In genomic region chr4:48173055-48173991, GRCh38 we compare ENCODE assay signal across 10 cellular contexts. TPM values are rescaled to one million over a fixed set of nuclear protein-coding genes. Genes with fewer than 3 reads are reported as not detected.
DNase-seq lines count a peak whose midpoint lies in the region; ATAC-seq, FAIRE-seq and TF ChIP-seq lines count a peak whose summit lies in the region.
"Had no signal": no experiment of that assay in that cellular context is flagged by ENCODE, and none has a peak within 500 bp of the region (broad histone marks: within the 10 kb centered on the region; RNA-seq: fewer than 3 reads in every experiment).

No MANE protein-coding gene starts in this region.

- peak overlapping the region; percentile 10 for H3K27ac Mint-ChIP-seq in activated T-cell treated with anti-CD3 and anti-CD28 coated beads, Interleukin-2, amount 50 U/mL, for 24 hours

- intact Hi-C loops in left ventricle myocardium superior (cut with micrococcal nuclease) (no loop called here), vagina (cut with DNase I) (no loop called here)

- no peaks in the 10 kb centered on the region for H3K27me3 ChIP-seq in vagina

- no peak overlapping the region for H3K27ac ChIP-seq in vagina
- H3K27ac ChIP-seq: C4-2B, parathyroid adenoma had no signal

- no peaks in the 10 kb centered on the region for H3K9me3 Mint-ChIP-seq in activated T-cell treated with anti-CD3 and anti-CD28 coated beads, Interleukin-2, amount 50 U/mL, for 24 hours
- peaks cover 9% of the 10 kb centered on the region for H3K9me3 Mint-ChIP-seq in activated T-cell treated with anti-CD3 and anti-CD28 coated beads, Interleukin-2, amount 50 U/mL, for 4 hours

- TF ChIP-seq CTCF in vagina (IDR thresholded peaks at IDR 0.05): no peak

- no peaks in the 10 kb centered on the region for H3K36me3 Mint-ChIP-seq in activated T-cell treated with anti-CD3 and anti-CD28 coated beads, Interleukin-2, amount 50 U/mL, for 24 hours (ENCODE audit: low read depth)
- peaks cover 6% of the 10 kb centered on the region for H3K36me3 Mint-ChIP-seq in activated T-cell treated with anti-CD3 and anti-CD28 coated beads, Interleukin-2, amount 50 U/mL, for 4 hours (ENCODE audit: insufficient read depth)

- H3K4me3 ChIP-seq in vagina: no peak overlapping the region

- no peak for TF ChIP-seq POLR2A in vagina (IDR thresholded peaks at IDR 0.05)

- H3K27me3 Mint-ChIP-seq in activated T-cell treated with anti-CD3 and anti-CD28 coated beads, Interleukin-2, amount 50 U/mL, for 24 hours: no peaks in the 10 kb centered on the region
- no peaks in the 10 kb centered on the region for H3K27me3 Mint-ChIP-seq in activated T-cell treated with anti-CD3 and anti-CD28 coated beads, Interleukin-2, amount 50 U/mL, for 4 hours (ENCODE audit: low read depth)

- no peak overlapping the region for H3K4me3 Mint-ChIP-seq in activated T-cell treated with anti-CD3 and anti-CD28 coated beads, Interleukin-2, amount 50 U/mL, for 24 hours
- H3K4me3 Mint-ChIP-seq in activated T-cell treated with anti-CD3 and anti-CD28 coated beads, Interleukin-2, amount 50 U/mL, for 4 hours: no peak overlapping the region

- ATAC-seq in activated T-cell treated with anti-CD3 and anti-CD28 coated beads, Interleukin-2, amount 50 U/mL, for 4 hours: no peak
- ATAC-seq in HG02852 (IDR thresholded peaks at IDR 0.05; ENCODE audit: unreplicated experiment) (peak; percentile 68), left ventricle myocardium superior (peak; percentile 65)

- no peaks in the 10 kb centered on the region for H3K4me1 ChIP-seq in vagina
- H3K4me1 ChIP-seq: parathyroid adenoma had no signal

- no peaks in the 10 kb centered on the region for H3K9me3 ChIP-seq in vagina

- H3K36me3 ChIP-seq in vagina: no peaks in the 10 kb centered on the region

- DNase-seq in activated T-cell treated with anti-CD3 and anti-CD28 coated beads, Interleukin-2, amount 50 U/mL, for 24 hours: no peak
- DNase-seq in activated T-cell treated with anti-CD3 and anti-CD28 coated beads, Interleukin-2, amount 50 U/mL, for 4 hours: no peak
- DNase-seq in RCC 7860 (ENCODE audit: low spot score): peak; percentile 85
- DNase-seq in left ventricle myocardium superior: no peak
- no peak for DNase-seq in NCI-H524 (lab: John Stamatoyannopoulos, UW)
- no peak for DNase-seq in activated gamma-delta T cell treated with Interleukin-2 at 50 U/mL for 16 hours
- DNase-seq in vagina (ENCODE audit: extremely low spot score in 2 of 2): no peak

- FAIRE-seq in RCC 7860 (lab: Jason Lieb, UNC): peak; percentile 90

- H3K4me1 Mint-ChIP-seq in activated T-cell treated with anti-CD3 and anti-CD28 coated beads, Interleukin-2, amount 50 U/mL, for 24 hours (ENCODE audit: low read depth): peaks cover 25% of the 10 kb centered on the region
- peaks cover 8% of the 10 kb centered on the region for H3K4me1 Mint-ChIP-seq in activated T-cell treated with anti-CD3 and anti-CD28 coated beads, Interleukin-2, amount 50 U/mL, for 4 hours (ENCODE audit: low read depth)

RNA-seq across cellular contexts. Expression of gene TXK, which starts 39.3 kb away (rescaled TPM):
- total RNA-seq in activated T-cell treated with anti-CD3 and anti-CD28 coated beads, Interleukin-2, amount 50 U/mL, for 4 hours: 1 to 10 TPM; 2.4 to 5.9 (median 4.8) TPM
- total RNA-seq in left ventricle myocardium superior (0.20 TPM), vagina (8.1 TPM)

Comparison
In these comparisons a context has a peak if more than half of its experiments do, and no peak if none do; other contexts are left out.
1. ATAC-seq: peak in HG02852 (single experiment) and left ventricle myocardium superior (single experiment); none in activated T-cell treated with anti-CD3 and anti-CD28 coated beads, Interleukin-2, amount 50 U/mL, for 4 hours (0 of 2).